Comparison of ENCODE assay signal across 18 cellular contexts in genomic region chr4:80271806-80272205, GRCh38. TPM values are rescaled to one million over a fixed set of nuclear protein-coding genes. Genes with fewer than 3 reads are reported as not detected.
"Had no signal": no experiment of that assay in that cellular context is flagged by ENCODE, and none has a peak within 500 bp of the region (broad histone marks: within the 10 kb centered on the region; RNA-seq: fewer than 3 reads in every experiment).

No MANE protein-coding gene starts in this region.

- H3K9me3 Mint-ChIP-seq: activated naive CD8-positive, alpha-beta T cell treated with anti-CD3 and anti-CD28 coated beads, Interleukin-2, amount 50 U/mL, for 24 hours; endodermal cell; memory B cell; stimulated activated effector memory CD8-positive, alpha-beta T cell treated with anti-CD3 and anti-CD28 coated beads, Interleukin-12 subunit alpha, Interleukin-12 subunit beta, amount 100 ng/mL, for 72 hours; T-helper 2 cell treated with Interferon-gamma antibody and Interleukin-4, amounts not matched to agents 5 μg/mL and 100 μg/mL, for 36 hours had no signal

- H3K4me3 ChIP-seq: cardiac muscle cell, dorsolateral prefrontal cortex, mucosa of descending colon had no signal

- H3K27ac Mint-ChIP-seq: activated naive CD8-positive, alpha-beta T cell treated with anti-CD3 and anti-CD28 coated beads, Interleukin-2, amount 50 U/mL, for 24 hours; endodermal cell; memory B cell; naive thymus-derived CD8-positive, alpha-beta T cell; stimulated activated effector memory CD8-positive, alpha-beta T cell treated with anti-CD3 and anti-CD28 coated beads, Interleukin-12 subunit alpha, Interleukin-12 subunit beta, amount 100 ng/mL, for 72 hours; T-helper 2 cell treated with Interferon-gamma antibody and Interleukin-4, amounts not matched to agents 5 μg/mL and 100 μg/mL, for 36 hours had no signal

- H3K36me3 Mint-ChIP-seq: memory B cell; naive thymus-derived CD8-positive, alpha-beta T cell; stimulated activated effector memory CD8-positive, alpha-beta T cell treated with anti-CD3 and anti-CD28 coated beads, Interleukin-12 subunit alpha, Interleukin-12 subunit beta, amount 100 ng/mL, for 72 hours had no signal

- H3K36me3 ChIP-seq: cardiac muscle cell had no signal

- H3K4me3 Mint-ChIP-seq: activated naive CD8-positive, alpha-beta T cell treated with anti-CD3 and anti-CD28 coated beads, Interleukin-2, amount 50 U/mL, for 24 hours; endodermal cell; memory B cell; naive thymus-derived CD8-positive, alpha-beta T cell; stimulated activated effector memory CD8-positive, alpha-beta T cell treated with anti-CD3 and anti-CD28 coated beads, Interleukin-12 subunit alpha, Interleukin-12 subunit beta, amount 100 ng/mL, for 72 hours; T-helper 2 cell treated with Interferon-gamma antibody and Interleukin-4, amounts not matched to agents 5 μg/mL and 100 μg/mL, for 36 hours had no signal

- H3K27ac ChIP-seq: cardiac muscle cell, dorsolateral prefrontal cortex, foreskin keratinocyte had no signal

- H3K4me1 ChIP-seq: foreskin keratinocyte had no signal

- H3K9me3 ChIP-seq: mucosa of descending colon had no signal

- DNase-seq: activated CD4-positive, alpha-beta T cell treated with anti-CD3 and anti-CD28 coated beads, Interleukin-2, amount 50 U/mL, for 1 hour; activated naive CD4-positive, alpha-beta T cell treated with Interleukin-2 at 50 U/mL for 16 hours; activated naive CD8-positive, alpha-beta T cell treated with anti-CD3 and anti-CD28 coated beads, Interleukin-2, amount 50 U/mL, for 24 hours; activated T-cell treated with anti-CD3 and anti-CD28 coated beads for 4 hours; dorsolateral prefrontal cortex; endodermal cell; foreskin keratinocyte; glutamatergic neuron; hypothalamus; kidney glomerular epithelial cell; left ventricle myocardium superior; mucosa of descending colon; naive thymus-derived CD8-positive, alpha-beta T cell had no signal

RNA-seq across cellular contexts. Expression of gene FGF5, which starts 5.3 kb away (rescaled TPM):
- total RNA-seq: naive thymus-derived CD8-positive, alpha-beta T cell had no signal
- polyA plus RNA-seq: naive thymus-derived CD8-positive, alpha-beta T cell; urinary bladder had no signal
